1 cellular context compared by ENCODE assay signal in genomic region chr4:157590679-157591078, GRCh38.
TF ChIP-seq lines count a peak whose summit lies in the region.

No MANE protein-coding gene starts in this region.

TF ChIP-seq in H1, 55 proteins besides CTCF, POLR2A, EP300 and RAD21:
- TF ChIP-seq SIN3A (conservative IDR thresholded peaks at IDR 0.05 in 1 of 2, IDR thresholded peaks at IDR 0.05 in 1 of 2; ENCODE audit: low read depth in 1 of 2, low read length in 2 of 2) (no peak), RFX5 (IDR thresholded peaks at IDR 0.05; ENCODE audit: borderline replicate concordance, low read depth, low read length) (no peak), MAFK (IDR thresholded peaks at IDR 0.05; ENCODE audit: low read depth, low read length) (no peak), TAF1 (IDR thresholded peaks at IDR 0.05; ENCODE audit: low read depth, low read length) (no peak), KDM4A (IDR thresholded peaks at IDR 0.05; ENCODE audit: low read depth, low read length, severe bottlenecking) (no peak), RBBP5 (IDR thresholded peaks at IDR 0.05; ENCODE audit: borderline replicate concordance, low read depth, low read length) (no peak), CTBP2 (IDR thresholded peaks at IDR 0.05; ENCODE audit: borderline replicate concordance, insufficient read depth, insufficient read length, low read length) (no peak), HDAC6 (IDR thresholded peaks at IDR 0.05; ENCODE audit: low read depth, low read length) (no peak), SP4 (IDR thresholded peaks at IDR 0.05; ENCODE audit: low read length) (no peak), FOSL1 (IDR thresholded peaks at IDR 0.05; ENCODE audit: insufficient read depth, low read depth, low read length) (no peak)
- TF ChIP-seq, protein P1, sequence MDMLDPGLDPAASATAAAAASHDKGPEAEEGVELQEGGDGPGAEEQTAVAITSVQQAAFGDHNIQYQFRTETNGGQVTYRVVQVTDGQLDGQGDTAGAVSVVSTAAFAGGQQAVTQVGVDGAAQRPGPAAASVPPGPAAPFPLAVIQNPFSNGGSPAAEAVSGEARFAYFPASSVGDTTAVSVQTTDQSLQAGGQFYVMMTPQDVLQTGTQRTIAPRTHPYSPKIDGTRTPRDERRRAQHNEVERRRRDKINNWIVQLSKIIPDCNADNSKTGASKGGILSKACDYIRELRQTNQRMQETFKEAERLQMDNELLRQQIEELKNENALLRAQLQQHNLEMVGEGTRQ (IDR thresholded peaks at IDR 0.05; ENCODE audit: low read length): no peak
